In genomic region chr13:39789451-39789850, GRCh38 we compare ENCODE assay signal across 22 cellular contexts.
DNase-seq lines count a peak whose midpoint lies in the region; ATAC-seq and TF ChIP-seq lines count a peak whose summit lies in the region.
"Had no signal": no experiment of that assay in that cellular context is flagged by ENCODE, and none has a peak within 500 bp of the region (broad histone marks: within the 10 kb centered on the region; RNA-seq: fewer than 3 reads in every experiment).

No MANE protein-coding gene starts in this region.

- peaks cover 9 to 29% (median 14%) of the 10 kb centered on the region in 3 experiments for H3K36me3 Mint-ChIP-seq in H9 (ENCODE audit: insufficient read depth in 1 of 3, low read depth in 3 of 3)
- peaks cover 7% of the 10 kb centered on the region for H3K36me3 Mint-ChIP-seq in endothelial cell (ENCODE audit: low read depth, unreplicated experiment)

- WGBS in H9 (ENCODE audit: extremely low coverage, insufficient read length, low lambda C conversion rate), result no CpG with 5 or more reads among the region's 5 CpGs
- 97 to 99% methylated on average over 5 of the region's 5 CpGs for WGBS in tibial nerve, 2 donors

- no peaks in the 10 kb centered on the region for H3K79me1 ChIP-seq in H9 (ENCODE audit: insufficient read depth, low read depth, low read length, poor library complexity, severe bottlenecking)

- H3K23me2 ChIP-seq in H9 (ENCODE audit: insufficient read length, low read depth, low read length, poor library complexity, severe bottlenecking), result no peaks in the 10 kb centered on the region

- H4K5ac ChIP-seq in H9 (ENCODE audit: insufficient read length, low read depth, low read length), result no peak overlapping the region

- no peaks in the 10 kb centered on the region for H4K20me1 ChIP-seq in H9 (ENCODE audit: control insufficient read depth, insufficient read depth, insufficient read length)

- H4K8ac ChIP-seq in H9 (replicated peaks; ENCODE audit: insufficient read length, low read depth, low read length), result no peak overlapping the region

- H3K27ac Mint-ChIP-seq in H9 (peak overlapping the region in 1 of 3 experiments; percentile 96; a peak in 2 of 7 replicates), endothelial cell (ENCODE audit: unreplicated experiment) (no peak overlapping the region)
- H3K27ac Mint-ChIP-seq: B cell had no signal

- H3K27me3 Mint-ChIP-seq in H9 (ENCODE audit: low read depth) (no peaks in the 10 kb centered on the region), endothelial cell (ENCODE audit: unreplicated experiment) (no peaks in the 10 kb centered on the region)

- DNase-seq in H9 (no peak), HT-29 (ENCODE audit: low spot score) (peak; percentile 57), endothelial cell (ENCODE audit: low spot score) (no peak), kidney tubule cell (ENCODE audit: low spot score) (peak; percentile 33), tibial nerve (ENCODE audit: low spot score in 2 of 2) (no peak)
- DNase-seq: DMS79 treated with DMSO at 0.1 percent for 48 hours; H7; KG1; NCI-H1092; NCI-H1436; NCI-H1930; NCI-H226; NCI-H510A treated with DMSO at 0.1 percent for 48 hours; NCI-H748 treated with DMSO at 0.1 percent for 48 hours; NK-92 treated with Interleukin-12 subunit alpha and Interleukin-12 subunit beta, amount 100 ng/mL, for 24 hours had no signal

- H3T11ph ChIP-seq in H9 (ENCODE audit: low read length), result no peak overlapping the region

- no peak overlapping the region for H3K18ac ChIP-seq in H9 (ENCODE audit: insufficient read length, low read depth, low read length)

- H3K4me2 ChIP-seq in H9 (ENCODE audit: insufficient read depth, insufficient read length, low read length), result no peak overlapping the region
- H3K4me2 ChIP-seq: A549 had no signal

- no peak overlapping the region for H3K23ac ChIP-seq in H9 (ENCODE audit: insufficient read length, low read depth, low read length)

- no peak overlapping the region for H2BK120ac ChIP-seq in H9 (ENCODE audit: low read depth, low read length, poor library complexity, severe bottlenecking)

- H3K27ac ChIP-seq in H9 (ENCODE audit: insufficient read length, low read depth, low read length) (no peak overlapping the region), tibial nerve (no peak overlapping the region)
- H3K27ac ChIP-seq: A549, HL-60 had no signal

- no peaks in the 10 kb centered on the region for H3K79me2 ChIP-seq in H9 (ENCODE audit: insufficient read depth, low read length)

- peaks cover 17% of the 10 kb centered on the region in 2 experiments for H3K4me1 Mint-ChIP-seq in H9
- peaks cover 33% of the 10 kb centered on the region for H3K4me1 Mint-ChIP-seq in endothelial cell (ENCODE audit: unreplicated experiment)
- H3K4me1 Mint-ChIP-seq: B cell had no signal

- no peak overlapping the region for H2BK20ac ChIP-seq in H9 (ENCODE audit: low read depth, low read length, poor library complexity, severe bottlenecking)

- TF ChIP-seq CTCF in H9 (conservative IDR thresholded peaks at IDR 0.05), result no peak
- no peak for TF ChIP-seq CTCF in endothelial cell (IDR thresholded peaks at IDR 0.05; ENCODE audit: unreplicated experiment)
- TF ChIP-seq CTCF in tibial nerve (IDR thresholded peaks at IDR 0.05), result no peak

- no peak overlapping the region for H2BK5ac ChIP-seq in H9 (ENCODE audit: insufficient read length, low read length)

- no peak overlapping the region for H4K91ac ChIP-seq in H9 (ENCODE audit: insufficient read length, low read depth, low read length)

- H2AFZ ChIP-seq in H9 (ENCODE audit: low read length), result no peak overlapping the region

- no peak for TF ChIP-seq POLR2A in tibial nerve (IDR thresholded peaks at IDR 0.05)

- no peaks in the 10 kb centered on the region for H3K36me3 ChIP-seq in tibial nerve

- no peak overlapping the region for H3K4ac ChIP-seq in H9 (ENCODE audit: low read depth, low read length)

- H3K4me3 ChIP-seq in tibial nerve, result no peak overlapping the region
- H3K4me3 ChIP-seq: A549, GM12878 had no signal

- H2BK12ac ChIP-seq in H9 (ENCODE audit: insufficient read length, low read depth, low read length), result no peak overlapping the region

- no peak for TF ChIP-seq EP300 in tibial nerve (IDR thresholded peaks at IDR 0.05)

- peaks cover 6% of the 10 kb centered on the region for H3K9me3 ChIP-seq in H9 (ENCODE audit: control insufficient read depth, low read depth, low read length)
- peaks cover 0 to 8% (median 0%) of the 10 kb centered on the region in 4 donors for H3K9me3 ChIP-seq in tibial nerve
- H3K9me3 ChIP-seq: A549 had no signal

- H3K4me1 ChIP-seq in H9 (ENCODE audit: insufficient read depth, low read length), result peaks cover 9% of the 10 kb centered on the region; the same call in 1 of the 2 replicates
- H3K4me1 ChIP-seq in tibial nerve, result peaks cover 0 to 26% (median 11%) of the 10 kb centered on the region in 4 donors
- H3K4me1 ChIP-seq: A549 had no signal

- no peak overlapping the region for H2AK5ac ChIP-seq in H9 (ENCODE audit: insufficient read length, low read length)

- H3K9ac ChIP-seq in H9 (ENCODE audit: extremely low read depth, insufficient read length, low read length), result no peak overlapping the region

- peak overlapping the region; percentile 94; the same call in 1 of the 2 replicates for H2BK15ac ChIP-seq in H9 (ENCODE audit: low read depth, low read length)

- H3K9me3 Mint-ChIP-seq in H9, result peaks cover 22 to 35% of the 10 kb centered on the region in 2 experiments
- peaks cover 4% of the 10 kb centered on the region for H3K9me3 Mint-ChIP-seq in endothelial cell (ENCODE audit: unreplicated experiment)

- H3K4me3 Mint-ChIP-seq in H9 (no peak overlapping the region), endothelial cell (ENCODE audit: unreplicated experiment) (peak overlapping the region; percentile 49)
- H3K4me3 Mint-ChIP-seq: B cell had no signal

- H3K27me3 ChIP-seq in H9 (ENCODE audit: insufficient read depth, low read length) (no peaks in the 10 kb centered on the region), tibial nerve (no peaks in the 10 kb centered on the region)

- H3K14ac ChIP-seq in H9 (ENCODE audit: insufficient read depth, low read length), result no peak overlapping the region

- ATAC-seq in HG02623 (IDR thresholded peaks at IDR 0.05; ENCODE audit: unreplicated experiment) (no peak), GM21526 (IDR thresholded peaks at IDR 0.05; ENCODE audit: low FRiP score, unreplicated experiment) (no peak)
- ATAC-seq: A549, GM12878, Panc1 had no signal

- no peak overlapping the region for H3K56ac ChIP-seq in H9 (ENCODE audit: insufficient read length, low read depth, low read length)

Comparison
In these comparisons a context has a peak if more than half of its experiments do, and no peak if none do; other contexts are left out.
1. DNase-seq: peak in HT-29 (single experiment) and kidney tubule cell (single experiment); none in H9 (single experiment), endothelial cell (single experiment) and tibial nerve (0 of 2).